In the genomic region with DNA sequence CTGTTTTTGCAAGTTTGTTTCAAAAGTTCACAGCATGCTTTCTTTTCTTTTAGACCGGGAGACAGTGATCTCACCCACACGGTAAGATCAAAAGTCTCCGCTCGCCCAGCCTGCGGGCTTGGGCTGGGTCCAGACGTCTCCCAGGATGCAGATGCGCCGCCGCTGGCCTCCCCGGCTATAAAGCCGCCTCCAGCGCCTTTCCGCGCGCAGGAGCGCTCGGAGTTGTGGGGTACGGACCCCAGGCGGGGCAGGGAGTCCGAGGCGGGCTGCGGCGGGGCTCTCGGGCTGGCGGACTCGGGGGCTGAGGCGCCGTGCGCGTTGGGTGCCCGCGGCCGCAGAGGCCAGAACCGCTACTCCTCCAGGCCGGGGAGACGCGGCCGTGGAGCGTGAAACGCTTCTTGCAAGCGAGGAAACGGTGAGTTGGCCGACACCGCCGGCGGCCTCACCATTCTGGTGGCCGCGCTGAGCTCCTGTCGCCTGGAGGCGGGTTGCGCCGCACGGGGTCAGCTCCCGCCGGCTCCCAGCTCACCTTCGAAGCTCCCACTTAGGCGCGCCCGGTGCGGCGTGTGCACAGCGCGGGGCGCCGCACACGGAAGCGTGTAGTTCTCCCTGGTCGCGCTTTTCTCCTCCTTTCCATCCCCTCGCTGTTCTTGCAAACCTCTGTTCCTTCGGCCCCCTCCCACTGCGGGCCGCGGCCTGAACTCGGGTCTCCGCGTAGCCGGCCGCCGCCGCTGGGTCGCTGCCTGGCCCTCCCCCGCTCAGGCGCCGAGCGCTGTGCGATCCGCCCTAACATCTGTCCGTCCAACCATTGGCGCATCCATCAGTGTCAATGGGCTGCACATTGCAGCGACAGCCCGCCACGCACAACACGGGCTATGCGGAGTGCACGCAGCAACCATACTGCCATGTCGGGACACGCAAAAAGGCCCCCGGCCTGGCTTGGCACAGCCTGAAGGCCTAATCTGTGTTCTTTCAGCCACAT, we compare ENCODE assay signal across 9 cellular contexts. TPM values are rescaled to one million over a fixed set of nuclear protein-coding genes. Genes with fewer than 3 reads are reported as not detected.
DNase-seq lines count a peak whose midpoint lies in the region; ATAC-seq, FAIRE-seq and TF ChIP-seq lines count a peak whose summit lies in the region.
"Had no signal": no experiment of that assay in that cellular context is flagged by ENCODE, and none has a peak within 500 bp of the region (broad histone marks: within the 10 kb centered on the region; RNA-seq: fewer than 3 reads in every experiment).

No MANE protein-coding gene starts in this region.

- ATAC-seq in HepG2 (no peak; the same call in 2 of the 3 replicates), GM18511 (IDR thresholded peaks at IDR 0.05; ENCODE audit: unreplicated experiment) (no peak), GM18873 (IDR thresholded peaks at IDR 0.05; ENCODE audit: low FRiP score, unreplicated experiment) (no peak), HG02588 (IDR thresholded peaks at IDR 0.05; ENCODE audit: unreplicated experiment) (no peak)
- ATAC-seq: HCT116 had no signal

- H4K20me1 ChIP-seq in HepG2 (ENCODE audit: insufficient read depth, low read length), result no peaks in the 10 kb centered on the region

- H3K4me3 ChIP-seq in AG10803 (ENCODE audit: low read length) (peak overlapping the region; percentile 83), choroid plexus epithelial cell (ENCODE audit: low read depth, low read length) (peak overlapping the region; percentile 75), HepG2 (replicated peaks in 1 of 3; ENCODE audit: insufficient read depth in 1 of 3, low read depth in 2 of 3, low read length in 3 of 3) (peak overlapping the region; percentile 26 to 62 (median 52); a peak in 5 of 6 replicates), thymus (ENCODE audit: low read length) (peak overlapping the region; percentile 19)

- no peak overlapping the region for H3K9ac ChIP-seq in HepG2 (ENCODE audit: insufficient read depth, low read depth, low read length)

- H3K79me2 ChIP-seq in HepG2 (ENCODE audit: insufficient read depth, low read length), result no peaks in the 10 kb centered on the region

- no peak for FAIRE-seq in HepG2 (lab: Jason Lieb, UNC)

- TF ChIP-seq RAD21 in HepG2 (CRISPR knock-in tag; IDR thresholded peaks at IDR 0.05), result no peak

- in situ Hi-C loops in HepG2 (cut with HindIII; ENCODE audit: extremely low pct_ligation_motif_present, low pct_unique_long_range_greater_than_20kb), result no loop called here

- H3K4me2 ChIP-seq in HepG2 (ENCODE audit: low read depth, low read length), result peak overlapping the region; percentile 69

- H3K4me1 ChIP-seq in HepG2 (ENCODE audit: insufficient read depth, low read length) (no peaks in the 10 kb centered on the region), thymus (ENCODE audit: control insufficient read depth, insufficient read depth, low read length) (no peaks in the 10 kb centered on the region)

- H3K36me3 ChIP-seq in HepG2 (replicated peaks in 1 of 2; ENCODE audit: control insufficient read depth in 1 of 2, insufficient read depth in 2 of 2, low read length in 2 of 2) (no peaks in the 10 kb centered on the region), thymus (ENCODE audit: control insufficient read depth, insufficient read depth) (no peaks in the 10 kb centered on the region)

- H3K9me3 ChIP-seq in HepG2 (ENCODE audit: low read length) (no peaks in the 10 kb centered on the region), thymus (ENCODE audit: control insufficient read depth) (no peaks in the 10 kb centered on the region)

- POLR2A ChIA-PET in HepG2 (lab: Yijun Ruan, JAX), result no interaction called here

- WGBS in HepG2 (ENCODE audit: low lambda C conversion rate), result 60% methylated on average over 50 of the region's 99 CpGs
- 2% methylated on average over 99 of the region's 99 CpGs for WGBS in thymus

- intact Hi-C loops in HepG2 (cut with micrococcal nuclease; ENCODE audit: unreplicated experiment), result no loop called here

- no peak for TF ChIP-seq POLR2A in HepG2 (IDR thresholded peaks at IDR 0.05; ENCODE audit: insufficient read depth in 1 of 2, low read depth in 2 of 2, low read length in 2 of 2)

- H2AFZ ChIP-seq in HepG2 (ENCODE audit: low read length), result no peak overlapping the region

- no peak for TF ChIP-seq CTCF in AG10803 (conservative IDR thresholded peaks at IDR 0.05; ENCODE audit: low read length)
- no peak for TF ChIP-seq CTCF in choroid plexus epithelial cell (conservative IDR thresholded peaks at IDR 0.05; ENCODE audit: low read depth, low read length)
- no peak for TF ChIP-seq CTCF in HepG2 (CRISPR knock-in tag; IDR thresholded peaks at IDR 0.05)

- peaks cover 4 to 78% of the 10 kb centered on the region in 2 experiments; a peak in 3 of 5 replicates for H3K27me3 ChIP-seq in HepG2 (ENCODE audit: control insufficient read depth in 1 of 2, insufficient read depth in 2 of 2, low read length in 2 of 2)
- H3K27me3 ChIP-seq in thymus (ENCODE audit: control insufficient read depth, insufficient read depth), result peaks cover 98% of the 10 kb centered on the region

- CTCF ChIA-PET in HepG2 (lab: Yijun Ruan, JAX; ENCODE audit: low intra/inter-chr PET ratio, low total read pairs), result no interaction called here

- H3K27ac ChIP-seq in HepG2 (ENCODE audit: extremely low read length, insufficient read depth, low read length) (no peak overlapping the region), thymus (ENCODE audit: low read depth) (no peak overlapping the region)

- TF ChIP-seq EP300 in HepG2 (IDR thresholded peaks at IDR 0.05; ENCODE audit: low read depth in 2 of 2, low read length in 2 of 2) (no peak), HepG2 (CRISPR knock-in tag; IDR thresholded peaks at IDR 0.05; ENCODE audit: borderline replicate concordance) (no peak)

- no TSS peak for BruUV-seq in HepG2 (replicated peaks; lab: Mats Ljungman, UMichigan)

- DNase-seq in AG10803 (ENCODE audit: low read depth), result peak; percentile 59
- DNase-seq in HuH-7 (ENCODE audit: low spot score), result peak; percentile 56
- DNase-seq in choroid plexus epithelial cell (ENCODE audit: low read depth), result peak; percentile 76
- DNase-seq in HepG2 (ENCODE audit: low spot score), result no peak

TF ChIP-seq in HepG2, 621 proteins besides CTCF, POLR2A, EP300 and RAD21:
- TF ChIP-seq, protein P1, sequence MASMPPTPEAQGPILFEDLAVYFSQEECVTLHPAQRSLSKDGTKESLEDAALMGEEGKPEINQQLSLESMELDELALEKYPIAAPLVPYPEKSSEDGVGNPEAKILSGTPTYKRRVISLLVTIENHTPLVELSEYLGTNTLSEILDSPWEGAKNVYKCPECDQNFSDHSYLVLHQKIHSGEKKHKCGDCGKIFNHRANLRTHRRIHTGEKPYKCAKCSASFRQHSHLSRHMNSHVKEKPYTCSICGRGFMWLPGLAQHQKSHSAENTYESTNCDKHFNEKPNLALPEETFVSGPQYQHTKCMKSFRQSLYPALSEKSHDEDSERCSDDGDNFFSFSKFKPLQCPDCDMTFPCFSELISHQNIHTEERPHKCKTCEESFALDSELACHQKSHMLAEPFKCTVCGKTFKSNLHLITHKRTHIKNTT (CRISPR knock-in tag; IDR thresholded peaks at IDR 0.05), result no peak
- 0 out of 2 replicates have a peak, but pooled peaks have one; percentile 30 for TF ChIP-seq EED (CRISPR knock-in tag; IDR thresholded peaks at IDR 0.05)

RNA-seq across cellular contexts. Expression of a gene that starts 2.3 kb away (rescaled TPM):
- total RNA-seq in HepG2 (2016; rRNA removed; fragmentation: Illumina TruSeq; extraction: Trizol), result not detected in 2 replicates
- total RNA-seq in HepG2 (2016; cell fraction: cytosol; rRNA removed; fragmentation: Illumina TruSeq; extraction: Trizol; ENCODE audit: low read depth), result not detected in 2 replicates
- total RNA-seq in HepG2 (2016; cell fraction: insoluble cytoplasmic fraction; rRNA removed; fragmentation: Illumina TruSeq; extraction: Trizol), result not detected in 2 replicates
- total RNA-seq in HepG2 (2016; cell fraction: membrane; rRNA removed; fragmentation: Illumina TruSeq; extraction: Trizol), result not detected in 2 replicates
- total RNA-seq in HepG2 (2016; cell fraction: nucleus; rRNA removed; fragmentation: Illumina TruSeq; extraction: Trizol), result not detected in 2 replicates
- polyA plus RNA-seq in HepG2 (2011; rRNA removed) (0.01 TPM in 1 of 2 replicates, not detected in the other), thymus (1.1 TPM)
- not detected in 2 replicates for polyA plus RNA-seq in HepG2 (2011; cell fraction: cytosol; rRNA removed)
- polyA plus RNA-seq in HepG2 (2011; cell fraction: nucleus; rRNA removed), result not detected in 2 replicates
- polyA plus RNA-seq in HepG2 (2012), result not detected in 2 replicates
- not detected in 2 replicates for polyA plus RNA-seq in HepG2 (2016; cell fraction: cytosol; fragmentation: Illumina TruSeq; extraction: Trizol; ENCODE audit: low read depth)
- not detected in 2 replicates for polyA plus RNA-seq in HepG2 (2016; cell fraction: insoluble cytoplasmic fraction; fragmentation: Illumina TruSeq; extraction: Trizol; ENCODE audit: low read depth)
- not detected in 2 replicates for polyA plus RNA-seq in HepG2 (2016; cell fraction: membrane; fragmentation: Illumina TruSeq; extraction: Trizol; ENCODE audit: low read depth)
- polyA plus RNA-seq in HepG2 (2016; cell fraction: nucleus; fragmentation: Illumina TruSeq; extraction: Trizol; ENCODE audit: insufficient read depth, low read depth), result not detected in 2 replicates
- polyA minus RNA-seq in HepG2 (2011; rRNA and poly(A)+ RNA removed; ENCODE audit: low replicate concordance), result not detected in 2 replicates
- polyA minus RNA-seq in HepG2 (2011; cell fraction: cytosol; rRNA and poly(A)+ RNA removed), result not detected in 2 replicates
- not detected in 2 replicates for polyA minus RNA-seq in HepG2 (2011; cell fraction: nucleus; rRNA and poly(A)+ RNA removed)

Comparison
In these comparisons a context has a peak if more than half of its experiments do, and no peak if none do; other contexts are left out.
1. H3K4me3 ChIP-seq: peak in every context shown above with its lines; median percentile 83 in AG10803; 75 in choroid plexus epithelial cell; 52 in HepG2; 19 in thymus.